Comparison of ENCODE assay signal across 24 cellular contexts in genomic region chr2:234386971-234387370, GRCh38.
"Had no signal": no experiment of that assay in that cellular context is flagged by ENCODE, and none has a peak within 500 bp of the region (broad histone marks: within the 10 kb centered on the region; RNA-seq: fewer than 3 reads in every experiment).

No MANE protein-coding gene starts in this region.

- H3K9me3 ChIP-seq: ascending aorta, body of pancreas had no signal

- ATAC-seq: activated naive CD8-positive, alpha-beta T cell treated with anti-CD3 and anti-CD28 coated beads, Interleukin-2, amount 50 U/mL, for 24 hours; activated T-cell treated with anti-CD3 and anti-CD28 coated beads, Interleukin-2, amount 50 U/mL, for 4 hours; body of pancreas; Right ventricle myocardium inferior; T-cell had no signal

- H3K27me3 Mint-ChIP-seq: activated CD4-positive, alpha-beta memory T cell treated with anti-CD3 and anti-CD28 coated beads for 36 hours; activated CD4-positive, alpha-beta T cell treated with anti-CD3 and anti-CD28 coated beads, Interleukin-2, amount 10 ng/mL, durations not matched to agents 24 days and 14 days; activated naive CD8-positive, alpha-beta T cell treated with anti-CD3 and anti-CD28 coated beads, Interleukin-2, amount 50 U/mL, for 24 hours; T-cell had no signal

- H3K9me3 Mint-ChIP-seq: activated naive CD8-positive, alpha-beta T cell treated with anti-CD3 and anti-CD28 coated beads, Interleukin-2, amount 50 U/mL, for 24 hours; activated T-cell treated with anti-CD3 and anti-CD28 coated beads, Interleukin-2, amount 50 U/mL, for 4 hours had no signal

- H3K27ac ChIP-seq: ascending aorta, body of pancreas, SK-N-MC had no signal

- H3K27ac Mint-ChIP-seq: activated CD4-positive, alpha-beta memory T cell treated with anti-CD3 and anti-CD28 coated beads for 36 hours; activated naive CD4-positive, alpha-beta T cell treated with anti-CD3 and anti-CD28 coated beads for 36 hours; activated naive CD8-positive, alpha-beta T cell treated with anti-CD3 and anti-CD28 coated beads, Interleukin-2, amount 50 U/mL, for 24 hours; T-cell had no signal

- DNase-seq: activated CD4-positive, alpha-beta memory T cell treated with anti-CD3 and anti-CD28 coated beads for 36 hours; activated CD4-positive, alpha-beta T cell treated with anti-CD3 and anti-CD28 coated beads, Interleukin-2, amount 10 ng/mL, durations not matched to agents 24 days and 14 days; activated CD4-positive, CD25-positive, alpha-beta regulatory T cell treated with anti-CD3 and anti-CD28 coated beads, Interleukin-2, amount 50 U/mL, for 72 hours; activated CD8-positive, alpha-beta memory T cell treated with anti-CD3 and anti-CD28 coated beads for 24 hours; activated gamma-delta T cell; activated naive CD4-positive, alpha-beta T cell treated with anti-CD3 and anti-CD28 coated beads for 36 hours; activated naive CD8-positive, alpha-beta T cell treated with anti-CD3 and anti-CD28 coated beads, Interleukin-2, amount 50 U/mL, for 24 hours; activated T-cell treated with anti-CD3 and anti-CD28 coated beads, Interleukin-2, amount 50 U/mL, for 4 hours; amniotic stem cell; body of pancreas; KG1; NCI-H1092; NCI-H1417; NCI-H2029; NCI-H2107; NCI-H2171 treated with DMSO at 0.1 percent for 48 hours; NCI-H226; NCI-H526 treated with DMSO at 0.1 percent for 48 hours; NCI-H82; RPMI8226; T-cell had no signal

- H3K4me3 Mint-ChIP-seq: activated CD4-positive, alpha-beta memory T cell treated with anti-CD3 and anti-CD28 coated beads for 36 hours; activated CD4-positive, alpha-beta T cell treated with anti-CD3 and anti-CD28 coated beads, Interleukin-2, amount 10 ng/mL, durations not matched to agents 24 days and 14 days; activated naive CD4-positive, alpha-beta T cell treated with anti-CD3 and anti-CD28 coated beads for 36 hours; activated naive CD8-positive, alpha-beta T cell treated with anti-CD3 and anti-CD28 coated beads, Interleukin-2, amount 50 U/mL, for 24 hours; activated T-cell treated with anti-CD3 and anti-CD28 coated beads, Interleukin-2, amount 50 U/mL, for 4 hours; T-cell had no signal

- H3K36me3 Mint-ChIP-seq: activated CD4-positive, alpha-beta memory T cell treated with anti-CD3 and anti-CD28 coated beads for 36 hours had no signal

- H3K36me3 ChIP-seq: ascending aorta had no signal

- H3K4me1 ChIP-seq: ascending aorta, body of pancreas had no signal

- H3K27me3 ChIP-seq: ascending aorta, body of pancreas had no signal

- H3K4me3 ChIP-seq: ascending aorta, body of pancreas, SK-N-MC had no signal
